ENCODE assay signal across 8 cellular contexts in the genomic region with DNA sequence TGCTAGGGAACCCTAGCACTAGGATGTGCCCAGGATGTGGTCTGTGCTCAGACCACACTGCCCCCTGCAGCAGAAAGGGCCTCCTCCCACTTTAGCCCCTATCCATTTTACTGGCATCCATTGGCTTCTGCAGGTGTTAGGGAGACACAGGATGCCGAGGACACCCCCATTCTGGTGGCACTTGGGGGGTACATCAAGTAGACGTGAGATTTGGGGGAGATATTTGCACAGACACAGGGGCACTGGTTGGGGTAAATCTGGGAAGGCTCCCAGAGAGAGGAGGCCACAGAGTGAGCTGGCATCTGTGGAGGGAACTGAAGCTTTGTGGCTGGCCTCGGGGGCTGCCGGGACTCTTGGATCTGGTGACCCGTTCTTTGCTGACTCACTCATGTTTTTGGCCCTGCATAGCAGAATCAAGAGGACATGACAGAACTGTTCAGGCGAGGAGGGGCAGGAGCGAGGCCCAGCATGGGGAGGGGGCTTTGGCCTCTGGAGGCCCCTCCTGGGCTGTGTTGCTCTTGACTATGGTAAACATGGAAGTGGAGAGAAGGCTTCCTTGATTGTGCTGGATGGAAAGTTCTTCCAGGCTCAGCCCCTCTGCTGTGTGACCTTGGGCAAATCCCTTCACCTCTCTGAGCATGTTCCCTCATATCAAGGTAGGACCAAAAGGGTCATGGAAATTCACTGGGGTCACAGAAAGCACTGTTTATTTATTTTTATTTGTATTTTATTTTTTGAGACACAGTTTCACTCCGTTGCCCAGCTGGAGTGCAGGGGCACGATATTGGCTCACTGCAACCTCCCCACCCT. TPM values are rescaled to one million over a fixed set of nuclear protein-coding genes. Genes with fewer than 3 reads are reported as not detected.
A peak's percentile ranks its signal among the peaks of the same experiment; 100 is the strongest.
DNase-seq lines count a peak whose midpoint lies in the region; ATAC-seq and TF ChIP-seq lines count a peak whose summit lies in the region.

No MANE protein-coding gene starts in this region.

- H3K9me3 Mint-ChIP-seq in activated T-helper 1 cell treated with anti-CD3 and anti-CD28 coated beads, Interleukin-12 subunit alpha, Interleukin-12 subunit beta, Interleukin-2, Interleukin-4 antibody, amounts not matched to agents 30 ng/mL and 10 ng/mL and 1 ng/mL, durations not matched to agents 14 hours and 24 hours and 36 hours, result no peaks in the 10 kb centered on the region
- no peaks in the 10 kb centered on the region for H3K9me3 Mint-ChIP-seq in immature natural killer cell

- H3K4me1 Mint-ChIP-seq in activated T-helper 1 cell treated with anti-CD3 and anti-CD28 coated beads, Interleukin-12 subunit alpha, Interleukin-12 subunit beta, Interleukin-2, Interleukin-4 antibody, amounts not matched to agents 30 ng/mL and 10 ng/mL and 1 ng/mL, durations not matched to agents 14 hours and 24 hours and 36 hours (ENCODE audit: low read depth), result peaks cover 13% of the 10 kb centered on the region
- H3K4me1 Mint-ChIP-seq in immature natural killer cell, result peaks cover 9 to 17% of the 10 kb centered on the region in 2 donors

- no peaks in the 10 kb centered on the region for H3K4me1 ChIP-seq in cardiac muscle cell (ENCODE audit: low read depth)
- H3K4me1 ChIP-seq in transverse colon, result peaks cover 0 to 22% (median 16%) of the 10 kb centered on the region in 4 donors

- no peak overlapping the region for H3K27ac Mint-ChIP-seq in activated T-helper 1 cell treated with anti-CD3 and anti-CD28 coated beads, Interleukin-12 subunit alpha, Interleukin-12 subunit beta, Interleukin-2, Interleukin-4 antibody, amounts not matched to agents 30 ng/mL and 10 ng/mL and 1 ng/mL, durations not matched to agents 14 hours and 24 hours and 36 hours
- peak overlapping the region in 2 of 6 donors; percentile 18 to 70 for H3K27ac Mint-ChIP-seq in immature natural killer cell

- peak in 1 of 2 donors; percentile 11 for DNase-seq in cardiac muscle cell (ENCODE audit: low read depth in 1 of 2, low spot score in 1 of 2)
- DNase-seq in Right ventricle myocardium superior, result no peak
- DNase-seq in activated T-helper 1 cell treated with anti-CD3 and anti-CD28 coated beads, Interleukin-12 subunit alpha, Interleukin-12 subunit beta, Interleukin-2, Interleukin-4 antibody, amounts not matched to agents 30 ng/mL and 10 ng/mL and 1 ng/mL, durations not matched to agents 14 hours and 24 hours and 36 hours (ENCODE audit: low spot score), result no peak
- DNase-seq in immature natural killer cell, result no peak
- no peak for DNase-seq in transverse colon
- no peak for DNase-seq in NCI-H1436 treated with DMSO at 0.1 percent for 48 hours (lab: John Stamatoyannopoulos, UW)
- DNase-seq in stimulated activated naive CD4-positive, alpha-beta T cell (lab: John Stamatoyannopoulos, UW), result no peak

- no peaks in the 10 kb centered on the region for H3K9me3 ChIP-seq in cardiac muscle cell (ENCODE audit: low read depth)
- no peaks in the 10 kb centered on the region for H3K9me3 ChIP-seq in transverse colon

- H3K27ac ChIP-seq in cardiac muscle cell (no peak overlapping the region), transverse colon (peak overlapping the region; percentile 81 to 88 (median 85))

- intact Hi-C loops in Right ventricle myocardium superior (cut with DNase I) (no loop called here), transverse colon (cut with DNase I; ENCODE audit: low total_unique reads) (loop anchor here (10.0 kb wide), 1 partner anchor 165 kb away; no protein-coding TSS in a partner anchor)
- intact Hi-C loops in activated T-helper 1 cell treated with anti-CD3 and anti-CD28 coated beads, Interleukin-12 subunit alpha, Interleukin-12 subunit beta, Interleukin-2, Interleukin-4 antibody, amounts not matched to agents 30 ng/mL and 10 ng/mL and 1 ng/mL, durations not matched to agents 14 hours and 24 hours and 36 hours (cut with micrococcal nuclease), result loop anchor here (2.0 to 5.0 kb wide), 4 partner anchors 63 to 607 kb away; partner anchors contain the start of genes OAS2, RBM19 and SDSL

- peak overlapping the region; percentile 89 for H3K4me3 Mint-ChIP-seq in activated T-helper 1 cell treated with anti-CD3 and anti-CD28 coated beads, Interleukin-12 subunit alpha, Interleukin-12 subunit beta, Interleukin-2, Interleukin-4 antibody, amounts not matched to agents 30 ng/mL and 10 ng/mL and 1 ng/mL, durations not matched to agents 14 hours and 24 hours and 36 hours
- H3K4me3 Mint-ChIP-seq in immature natural killer cell, result peak overlapping the region in 4 of 5 donors; percentile 11 to 79 (median 47)

- H3K36me3 Mint-ChIP-seq in activated T-helper 1 cell treated with anti-CD3 and anti-CD28 coated beads, Interleukin-12 subunit alpha, Interleukin-12 subunit beta, Interleukin-2, Interleukin-4 antibody, amounts not matched to agents 30 ng/mL and 10 ng/mL and 1 ng/mL, durations not matched to agents 14 hours and 24 hours and 36 hours (ENCODE audit: low read depth), result peaks cover 3% of the 10 kb centered on the region
- peaks cover 0 to 3% (median 0%) of the 10 kb centered on the region in 3 donors for H3K36me3 Mint-ChIP-seq in immature natural killer cell

- H3K27me3 ChIP-seq in cardiac muscle cell, result no peaks in the 10 kb centered on the region
- H3K27me3 ChIP-seq in transverse colon, result no peaks in the 10 kb centered on the region

- TF ChIP-seq EP300 in transverse colon (IDR thresholded peaks at IDR 0.05; ENCODE audit: low read depth), result no peak

- H3K4me3 ChIP-seq in cardiac muscle cell (no peak overlapping the region), transverse colon (no peak overlapping the region)

- H3K27me3 Mint-ChIP-seq in activated T-helper 1 cell treated with anti-CD3 and anti-CD28 coated beads, Interleukin-12 subunit alpha, Interleukin-12 subunit beta, Interleukin-2, Interleukin-4 antibody, amounts not matched to agents 30 ng/mL and 10 ng/mL and 1 ng/mL, durations not matched to agents 14 hours and 24 hours and 36 hours (ENCODE audit: insufficient read depth), result peaks cover 4% of the 10 kb centered on the region
- H3K27me3 Mint-ChIP-seq in immature natural killer cell (ENCODE audit: low read depth in 3 of 3), result peaks cover 0 to 9% (median 6%) of the 10 kb centered on the region in 3 donors

- ATAC-seq in Right ventricle myocardium superior (ENCODE audit: poor library complexity), result no peak
- no peak for ATAC-seq in HG03097 (IDR thresholded peaks at IDR 0.05; ENCODE audit: low FRiP score, unreplicated experiment)

- H3K36me3 ChIP-seq in cardiac muscle cell (no peaks in the 10 kb centered on the region), transverse colon (no peaks in the 10 kb centered on the region)

- no peak for TF ChIP-seq POLR2A in transverse colon (IDR thresholded peaks at IDR 0.05)

- in situ Hi-C loops in transverse colon (cut with MboI; ENCODE audit: low pct_ligation_motif_present in 1 of 4, low pct_unique_long_range_greater_than_20kb in 1 of 4, low sequenced_read_pairs in 3 of 4), result no loop called here

- TF ChIP-seq CTCF in cardiac muscle cell (IDR thresholded peaks at IDR 0.05; ENCODE audit: low read depth, low read length) (peak; percentile 20), transverse colon (IDR thresholded peaks at IDR 0.05) (no peak)

- 73 to 80% methylated on average over 1 to 9 of the region's 9 CpGs for WGBS in transverse colon (ENCODE audit: low coverage in 1 of 2), 2 donors

RNA-seq across cellular contexts. Expression of gene PLBD2, which starts 1.8 kb away (rescaled TPM):
- total RNA-seq in cardiac muscle cell (11.7 and 14.3 TPM in 2 replicates), Right ventricle myocardium superior (40.2 TPM), transverse colon (10 to 100 TPM; 12.3 to 27.5 (median 19.0) TPM)
- polyA plus RNA-seq in cardiac muscle cell (13.6 and 17.3 TPM in 2 replicates), immature natural killer cell (10 to 100 TPM in 1 of 3 donors, 1 to 10 TPM in 2; 4.8 to 10.1 (median 5.5) TPM)
- 15.3 and 16.3 TPM in 2 replicates for total RNA-seq in activated T-helper 1 cell treated with anti-CD3 and anti-CD28 coated beads, Interleukin-12 subunit alpha, Interleukin-12 subunit beta, Interleukin-2, Interleukin-4 antibody, amounts not matched to agents 30 ng/mL and 10 ng/mL and 1 ng/mL, durations not matched to agents 14 hours and 24 hours and 36 hours

RNA-seq across cellular contexts. Expression of gene SLC8B1, which starts 25.2 kb away (rescaled TPM):
- total RNA-seq in cardiac muscle cell (2.5 and 5.8 TPM in 2 replicates), Right ventricle myocardium superior (12.3 TPM), transverse colon (100 to 1,000 TPM in 2 of 4 donors, 10 to 100 TPM in 2; 76.5 to 256 (median 95.5) TPM)
- polyA plus RNA-seq in cardiac muscle cell (4.0 and 4.3 TPM in 2 replicates), immature natural killer cell (10 to 100 TPM in 2 of 3 donors, 1 to 10 TPM in 1; 8.0 to 18.6 (median 10.3) TPM)
- total RNA-seq in activated T-helper 1 cell treated with anti-CD3 and anti-CD28 coated beads, Interleukin-12 subunit alpha, Interleukin-12 subunit beta, Interleukin-2, Interleukin-4 antibody, amounts not matched to agents 30 ng/mL and 10 ng/mL and 1 ng/mL, durations not matched to agents 14 hours and 24 hours and 36 hours, result 21.2 TPM in 2 replicates

RNA-seq across cellular contexts. Expression of gene SDS, which starts 43.5 kb away (rescaled TPM):
- total RNA-seq in cardiac muscle cell, result not detected in 2 replicates
- polyA plus RNA-seq in cardiac muscle cell, result not detected in 2 replicates
- not detected for total RNA-seq in Right ventricle myocardium superior
- total RNA-seq in activated T-helper 1 cell treated with anti-CD3 and anti-CD28 coated beads, Interleukin-12 subunit alpha, Interleukin-12 subunit beta, Interleukin-2, Interleukin-4 antibody, amounts not matched to agents 30 ng/mL and 10 ng/mL and 1 ng/mL, durations not matched to agents 14 hours and 24 hours and 36 hours, result not detected in 2 replicates
- polyA plus RNA-seq in immature natural killer cell, result 1 to 10 TPM in 1 of 3 donors, not detected in 2; 1.4 TPM
- total RNA-seq in transverse colon, result 1 to 10 TPM in 3 of 4 donors, not detected in 1; 1.2 to 7.1 (median 5.7) TPM
